In the genomic region with DNA sequence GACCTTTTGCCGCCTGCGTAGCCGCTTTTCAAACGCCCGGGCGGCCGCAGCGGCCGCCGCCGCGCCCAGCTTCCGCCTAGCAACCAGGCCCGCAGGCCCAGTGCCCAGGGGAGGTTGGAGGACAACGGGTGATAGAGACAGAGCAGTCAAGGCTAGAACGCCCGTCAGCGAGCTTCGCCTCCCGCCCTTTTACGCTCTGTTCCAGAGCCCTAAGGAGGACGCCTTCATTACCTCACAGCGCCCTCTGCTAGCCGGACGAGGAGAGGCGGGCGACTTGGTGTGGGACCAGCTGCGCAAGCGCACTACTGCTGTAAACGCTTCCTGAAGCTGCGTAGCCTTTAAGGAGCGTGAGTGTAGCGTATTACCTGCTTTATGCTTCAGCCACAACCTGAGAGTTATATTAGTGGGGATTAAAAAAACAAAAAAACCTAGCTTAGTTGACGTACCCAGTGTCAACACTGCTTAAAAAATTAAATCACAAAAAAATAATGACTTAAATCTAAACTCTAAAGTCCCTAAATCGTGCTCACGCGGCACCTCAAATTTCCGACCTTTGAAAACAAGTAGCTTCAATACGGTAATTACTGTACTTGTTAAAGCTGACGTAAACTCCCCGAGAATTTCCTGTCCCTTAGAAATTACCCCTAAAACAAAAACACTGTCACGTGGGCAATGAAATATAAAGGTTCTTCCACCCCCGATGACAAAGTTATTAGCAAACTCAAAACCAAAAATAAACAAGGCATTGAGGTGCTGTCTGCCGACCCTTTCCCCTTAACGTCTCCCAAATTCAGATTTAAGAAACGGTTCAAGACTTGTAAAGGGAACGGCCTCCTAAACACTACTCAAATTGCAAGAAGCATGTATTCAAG, we compare ENCODE assay signal across 8 cellular contexts.
A peak's percentile ranks its signal among the peaks of the same experiment; 100 is the strongest.
DNase-seq lines count a peak whose midpoint lies in the region; ATAC-seq and TF ChIP-seq lines count a peak whose summit lies in the region.

A gene (minus strand): TSS at position 126 of the 872 bp plus-strand sequence. CDS start 405 bp downstream, outside the sequence.

- peak; percentile 98 for ATAC-seq in HG02981 (IDR thresholded peaks at IDR 0.05; ENCODE audit: unreplicated experiment)

- peak; percentile 81 for TF ChIP-seq CTCF in astrocyte of the spinal cord (IDR thresholded peaks at IDR 0.05; ENCODE audit: low read depth, low read length)

- DNase-seq in NCI-H146 (lab: John Stamatoyannopoulos, UW) (peak; percentile 1), NCI-H146 treated with DMSO at 0.1 percent for 48 hours (lab: John Stamatoyannopoulos, UW; ENCODE audit: unreplicated experiment) (no peak), NCI-H2081 (lab: John Stamatoyannopoulos, UW) (peak; percentile 97 to 99), T1000 (lab: John Stamatoyannopoulos, UW) (peak; percentile 91), astrocyte of the spinal cord (ENCODE audit: low read depth, low spot score) (peak; percentile 100), hippocampal formation (lab: John Stamatoyannopoulos, UW) (peak; percentile 97 to 100), retina (peak; percentile 98)

- H3K4me3 ChIP-seq in astrocyte of the spinal cord (ENCODE audit: low read depth, low read length): peak within 1 kb of the TSS; percentile 63

- in situ Hi-C loops in astrocyte of the spinal cord (cut with HindIII; ENCODE audit: low sequenced_read_pairs): no loop called here
